Comparison of ENCODE assay signal across 23 cellular contexts in genomic region chr6:154872605-154873004, GRCh38.
DNase-seq lines count a peak whose midpoint lies in the region; ATAC-seq, FAIRE-seq and TF ChIP-seq lines count a peak whose summit lies in the region.
"Had no signal": no experiment of that assay in that cellular context is flagged by ENCODE, and none has a peak within 500 bp of the region (broad histone marks: within the 10 kb centered on the region; RNA-seq: fewer than 3 reads in every experiment).

No MANE protein-coding gene starts in this region.

- no peak overlapping the region for H3K4me3 Mint-ChIP-seq in T-helper 17 cell
- no peak overlapping the region for H3K4me3 Mint-ChIP-seq in activated CD8-positive, alpha-beta memory T cell treated with anti-CD3 and anti-CD28 coated beads, Interleukin-2, amount 10 ng/mL, durations not matched to agents 7 days and 5 days
- H3K4me3 Mint-ChIP-seq: activated CD8-positive, alpha-beta T cell treated with anti-CD3 and anti-CD28 coated beads for 36 hours; activated T-helper 1 cell treated with anti-CD3 and anti-CD28 coated beads, Interleukin-12 subunit alpha, Interleukin-12 subunit beta, Interleukin-2, Interleukin-4 antibody, amounts not matched to agents 30 ng/mL and 10 ng/mL and 1 ng/mL, durations not matched to agents 14 hours and 24 hours and 36 hours; central memory CD8-positive, alpha-beta T cell; IgD-negative memory B cell had no signal

- H3K27ac ChIP-seq in neural cell (ENCODE audit: low read length) (peak overlapping the region; percentile 29), pancreas (no peak overlapping the region)
- H3K27ac ChIP-seq: 22Rv1, adrenal gland, C4-2B, parathyroid adenoma, upper lobe of right lung had no signal

- H3K9me3 ChIP-seq in T-helper 17 cell (ENCODE audit: control insufficient read depth, low read length, poor library complexity, severe bottlenecking) (no peaks in the 10 kb centered on the region), neural cell (ENCODE audit: low read length) (no peaks in the 10 kb centered on the region), pancreas (no peaks in the 10 kb centered on the region)
- H3K9me3 ChIP-seq: adrenal gland, upper lobe of right lung had no signal

- WGBS in pancreas, 2 donors: 94% methylated on average over 7 of the region's 7 CpGs

- peak; percentile 39 for TF ChIP-seq RAD21 in neural cell (conservative IDR thresholded peaks at IDR 0.05)

- no peaks in the 10 kb centered on the region for H3K9me2 ChIP-seq in neural cell (ENCODE audit: insufficient read depth, low read length)

- no peaks in the 10 kb centered on the region for H3K36me3 ChIP-seq in neural cell (ENCODE audit: insufficient read depth, low read length)
- no peaks in the 10 kb centered on the region for H3K36me3 ChIP-seq in pancreas
- H3K36me3 ChIP-seq: adrenal gland, upper lobe of right lung had no signal

- H3K4me3 ChIP-seq in neural cell (ENCODE audit: low read length) (peak overlapping the region; percentile 16), pancreas (no peak overlapping the region)
- H3K4me3 ChIP-seq: adrenal gland, upper lobe of right lung had no signal

- no peaks in the 10 kb centered on the region for H3F3A ChIP-seq in neural cell (ENCODE audit: insufficient read depth, low read length, poor library complexity, severe bottlenecking)

- H4K20me1 ChIP-seq in neural cell (ENCODE audit: insufficient read depth): no peaks in the 10 kb centered on the region

- intact Hi-C loops in pancreas (cut with DNase I): no loop called here

- peaks cover 2% of the 10 kb centered on the region for H3K36me3 Mint-ChIP-seq in T-helper 17 cell (ENCODE audit: low read depth)
- H3K36me3 Mint-ChIP-seq in activated CD8-positive, alpha-beta memory T cell treated with anti-CD3 and anti-CD28 coated beads, Interleukin-2, amount 10 ng/mL, durations not matched to agents 7 days and 5 days: no peaks in the 10 kb centered on the region

- peak overlapping the region; percentile 39 for H3K27ac Mint-ChIP-seq in T-helper 17 cell
- no peak overlapping the region for H3K27ac Mint-ChIP-seq in activated CD8-positive, alpha-beta memory T cell treated with anti-CD3 and anti-CD28 coated beads, Interleukin-2, amount 10 ng/mL, durations not matched to agents 7 days and 5 days
- H3K27ac Mint-ChIP-seq: activated CD8-positive, alpha-beta T cell treated with anti-CD3 and anti-CD28 coated beads for 36 hours; activated T-helper 1 cell treated with anti-CD3 and anti-CD28 coated beads, Interleukin-12 subunit alpha, Interleukin-12 subunit beta, Interleukin-2, Interleukin-4 antibody, amounts not matched to agents 30 ng/mL and 10 ng/mL and 1 ng/mL, durations not matched to agents 14 hours and 24 hours and 36 hours; IgD-negative memory B cell had no signal

- H3K4me2 ChIP-seq in neural cell (ENCODE audit: low read length): no peak overlapping the region

- TF ChIP-seq EP300 in neural cell (conservative IDR thresholded peaks at IDR 0.05; ENCODE audit: poor library complexity, severe bottlenecking): peak; percentile 56

- no peak overlapping the region for H3K9ac ChIP-seq in neural cell (ENCODE audit: low read length)
- H3K9ac ChIP-seq: parathyroid adenoma had no signal

- CTCF ChIA-PET in activated CD8-positive, alpha-beta memory T cell treated with anti-CD3 and anti-CD28 coated beads, Interleukin-2, amount 10 ng/mL, durations not matched to agents 7 days and 5 days (lab: Charles Lee): no interaction called here

- no peak overlapping the region for H2AFZ ChIP-seq in neural cell (ENCODE audit: low read depth, low read length)
- H2AFZ ChIP-seq: parathyroid adenoma had no signal

- H3K27me3 Mint-ChIP-seq in T-helper 17 cell: no peaks in the 10 kb centered on the region
- no peaks in the 10 kb centered on the region for H3K27me3 Mint-ChIP-seq in activated CD8-positive, alpha-beta memory T cell treated with anti-CD3 and anti-CD28 coated beads, Interleukin-2, amount 10 ng/mL, durations not matched to agents 7 days and 5 days
- H3K27me3 Mint-ChIP-seq: activated CD8-positive, alpha-beta T cell treated with anti-CD3 and anti-CD28 coated beads for 36 hours; central memory CD8-positive, alpha-beta T cell; IgD-negative memory B cell had no signal

- no peaks in the 10 kb centered on the region for H3K9me3 Mint-ChIP-seq in activated CD8-positive, alpha-beta memory T cell treated with anti-CD3 and anti-CD28 coated beads, Interleukin-2, amount 10 ng/mL, durations not matched to agents 7 days and 5 days (ENCODE audit: low read depth)
- H3K9me3 Mint-ChIP-seq: activated CD8-positive, alpha-beta T cell treated with anti-CD3 and anti-CD28 coated beads for 36 hours; activated T-helper 1 cell treated with anti-CD3 and anti-CD28 coated beads, Interleukin-12 subunit alpha, Interleukin-12 subunit beta, Interleukin-2, Interleukin-4 antibody, amounts not matched to agents 30 ng/mL and 10 ng/mL and 1 ng/mL, durations not matched to agents 14 hours and 24 hours and 36 hours; central memory CD8-positive, alpha-beta T cell; IgD-negative memory B cell had no signal

- peaks cover 12% of the 10 kb centered on the region for H3K4me1 Mint-ChIP-seq in T-helper 17 cell
- no peaks in the 10 kb centered on the region for H3K4me1 Mint-ChIP-seq in activated CD8-positive, alpha-beta memory T cell treated with anti-CD3 and anti-CD28 coated beads, Interleukin-2, amount 10 ng/mL, durations not matched to agents 7 days and 5 days

- ATAC-seq in T-helper 17 cell: no peak
- no peak for ATAC-seq in HG02763 (IDR thresholded peaks at IDR 0.05; ENCODE audit: unreplicated experiment)
- no peak for ATAC-seq in pancreas
- ATAC-seq in activated CD8-positive, alpha-beta memory T cell treated with anti-CD3 and anti-CD28 coated beads, Interleukin-2, amount 10 ng/mL, durations not matched to agents 7 days and 5 days: no peak
- ATAC-seq: activated CD8-positive, alpha-beta T cell treated with anti-CD3 and anti-CD28 coated beads for 36 hours; left lobe of liver; Panc1; upper lobe of right lung had no signal

- H3K79me2 ChIP-seq in neural cell (replicated peaks; ENCODE audit: insufficient read depth, low read length): peaks cover 4% of the 10 kb centered on the region

- no peaks in the 10 kb centered on the region for H3K4me1 ChIP-seq in pancreas
- H3K4me1 ChIP-seq: upper lobe of right lung had no signal

- DNase-seq in DMS 273 (lab: John Stamatoyannopoulos, UW; ENCODE audit: unreplicated experiment): peak; percentile 20
- DNase-seq in DMS 273 treated with DMSO at 0.1 percent for 48 hours (lab: John Stamatoyannopoulos, UW): no peak
- DNase-seq in NCI-H128 (lab: John Stamatoyannopoulos, UW; ENCODE audit: unreplicated experiment): peak; percentile 37
- no peak for DNase-seq in T-helper 17 cell
- no peak for DNase-seq in pancreas
- no peak for DNase-seq in activated CD8-positive, alpha-beta memory T cell treated with anti-CD3 and anti-CD28 coated beads, Interleukin-2, amount 10 ng/mL, durations not matched to agents 7 days and 5 days
- DNase-seq: activated CD8-positive, alpha-beta T cell treated with anti-CD3 and anti-CD28 coated beads for 36 hours; adrenal gland; effector CD8-positive, alpha-beta T cell; hippocampal formation; stimulated activated CD4-positive, alpha-beta T cell treated with anti-CD3 and anti-CD28 coated beads, Interleukin-12 subunit alpha, Interleukin-12 subunit beta, amount 100 ng/mL, for 4 hours; stimulated activated naive CD4-positive, alpha-beta T cell; upper lobe of right lung had no signal

- no peak for FAIRE-seq in pancreas (lab: Jason Lieb, UNC)

- peak; percentile 46 for TF ChIP-seq CTCF in neural cell (IDR thresholded peaks at IDR 0.05; ENCODE audit: poor library complexity, severe bottlenecking)
- no peak for TF ChIP-seq CTCF in pancreas (IDR thresholded peaks at IDR 0.05)

- H3K27me3 ChIP-seq in neural cell (ENCODE audit: insufficient read depth, low read depth, low read length): no peaks in the 10 kb centered on the region
- no peaks in the 10 kb centered on the region for H3K27me3 ChIP-seq in pancreas
- H3K27me3 ChIP-seq: adrenal gland, upper lobe of right lung had no signal

TF ChIP-seq in neural cell, 6 proteins besides CTCF, POLR2A, EP300 and RAD21:
- no peak for TF ChIP-seq TAF1 (IDR thresholded peaks at IDR 0.05; ENCODE audit: low read depth)
- peak; percentile 40 for TF ChIP-seq REST (IDR thresholded peaks at IDR 0.05; ENCODE audit: borderline replicate concordance)
- TF ChIP-seq SMC3 (conservative IDR thresholded peaks at IDR 0.05; ENCODE audit: poor library complexity): peak; percentile 30
- TF ChIP-seq POLR2AphosphoS5 (IDR thresholded peaks at IDR 0.05): peak; percentile 73
- no peak for TF ChIP-seq EZH2 (IDR thresholded peaks at IDR 0.05; ENCODE audit: borderline replicate concordance, insufficient read depth, low read length, poor library complexity, severe bottlenecking)
- no peak for TF ChIP-seq MXI1 (conservative IDR thresholded peaks at IDR 0.05; ENCODE audit: poor library complexity, severe bottlenecking)

Comparison
In these comparisons a context has a peak if more than half of its experiments do, and no peak if none do; other contexts are left out.
1. DNase-seq: peak in DMS 273 (single experiment) and NCI-H128 (single experiment); none in DMS 273 treated with DMSO at 0.1 percent for 48 hours (single experiment), T-helper 17 cell (0 of 3), pancreas (0 of 6) and activated CD8-positive, alpha-beta memory T cell treated with anti-CD3 and anti-CD28 coated beads, Interleukin-2, amount 10 ng/mL, durations not matched to agents 7 days and 5 days (single experiment).